In the genomic region with DNA sequence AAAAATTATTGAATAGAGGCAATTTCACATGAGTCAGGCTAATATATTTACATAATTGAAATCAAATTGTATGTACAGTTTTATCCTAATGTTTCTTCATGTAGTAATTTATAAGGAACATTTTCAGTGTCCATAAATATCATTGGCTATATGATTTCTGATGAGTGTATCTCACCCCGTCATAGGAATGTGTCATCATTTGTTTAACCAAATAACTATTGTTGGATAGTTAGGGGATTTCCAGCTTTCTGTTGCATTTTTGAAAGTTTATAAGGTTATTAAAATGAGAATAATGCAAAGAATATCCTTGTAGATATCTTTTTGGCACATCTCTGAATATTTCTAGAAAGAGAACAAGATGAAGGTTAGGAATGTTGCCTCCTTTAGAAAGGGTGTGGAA, we compare ENCODE assay signal across 26 cellular contexts. TPM values are rescaled to one million over a fixed set of nuclear protein-coding genes. Genes with fewer than 3 reads are reported as not detected.
DNase-seq lines count a peak whose midpoint lies in the region; ATAC-seq and TF ChIP-seq lines count a peak whose summit lies in the region.
"Had no signal": no experiment of that assay in that cellular context is flagged by ENCODE, and none has a peak within 500 bp of the region (broad histone marks: within the 10 kb centered on the region; RNA-seq: fewer than 3 reads in every experiment).

No MANE protein-coding gene starts in this region.

- H3K9me3 ChIP-seq in IMR-90 (ENCODE audit: control insufficient read depth, insufficient read depth, low read length): no peaks in the 10 kb centered on the region
- H3K9me3 ChIP-seq: gastrocnemius medialis, thoracic aorta, uterus had no signal

- H3K4me2 ChIP-seq in IMR-90 (ENCODE audit: low read depth, low read length): no peak overlapping the region
- H3K4me2 ChIP-seq: GM23338, hepatocyte had no signal

- CTCF ChIA-PET in IMR-90 (lab: Yijun Ruan, JAX): interaction anchor here (1.2 kb wide), 1 partner anchor 45 kb away, joined by 3 read pairs; a partner anchor contains a TSS
- CTCF ChIA-PET in activated naive CD4-positive, alpha-beta T cell treated with anti-CD3 and anti-CD28 coated beads for 36 hours (lab: Charles Lee): interaction anchor here (2.2 kb wide), 1 partner anchor 475 kb away, joined by 6 read pairs; no protein-coding TSS in a partner anchor
- CTCF ChIA-PET in MCF 10A (lab: Yijun Ruan, JAX): no interaction called here

- no CpG with 5 or more reads among the region's 1 CpG for WGBS in IMR-90 (ENCODE audit: extremely low coverage in 2 of 2, insufficient read length in 1 of 2), 2 experiments

- no peak for TF ChIP-seq RAD21 in IMR-90 (IDR thresholded peaks at IDR 0.05; ENCODE audit: low read length)

- no peak overlapping the region for H3K23ac ChIP-seq in IMR-90 (ENCODE audit: low read depth, low read length)

- H2BK20ac ChIP-seq in IMR-90 (ENCODE audit: low read depth, low read length): no peak overlapping the region

- H4K20me1 ChIP-seq in IMR-90 (ENCODE audit: insufficient read depth, low read length): no peaks in the 10 kb centered on the region

- intact Hi-C loops in IMR-90 (cut with micrococcal nuclease): no loop called here
- intact Hi-C loops in activated naive CD4-positive, alpha-beta T cell treated with anti-CD3 and anti-CD28 coated beads for 36 hours (cut with micrococcal nuclease): no loop called here
- intact Hi-C loops in MCF 10A (cut with micrococcal nuclease): no loop called here

- no peak overlapping the region for H2AK9ac ChIP-seq in IMR-90 (replicated peaks; ENCODE audit: low read depth, low read length, poor library complexity)

- no peaks in the 10 kb centered on the region for H3K27me3 Mint-ChIP-seq in central memory CD8-positive, alpha-beta T cell
- H3K27me3 Mint-ChIP-seq in activated naive CD4-positive, alpha-beta T cell treated with anti-CD3 and anti-CD28 coated beads for 36 hours (ENCODE audit: low read depth): no peaks in the 10 kb centered on the region
- no peaks in the 10 kb centered on the region for H3K27me3 Mint-ChIP-seq in MCF 10A (ENCODE audit: insufficient read depth, unreplicated experiment)
- H3K27me3 Mint-ChIP-seq: IgD-negative memory B cell had no signal

- H3K9me1 ChIP-seq in IMR-90 (ENCODE audit: insufficient read depth, low read length): no peaks in the 10 kb centered on the region

- no peak overlapping the region for H3K4me3 ChIP-seq in IMR-90 (ENCODE audit: insufficient read depth, low read depth, low read length)
- H3K4me3 ChIP-seq: gastrocnemius medialis, GM23338, hepatocyte, SK-N-MC, thoracic aorta, uterus had no signal

- no peak overlapping the region for H2BK120ac ChIP-seq in IMR-90 (ENCODE audit: low read depth, low read length)

- H3K36me3 ChIP-seq in IMR-90 (ENCODE audit: control insufficient read depth, insufficient read depth, low read length): no peaks in the 10 kb centered on the region
- H3K36me3 ChIP-seq: gastrocnemius medialis, thoracic aorta, uterus had no signal

- H3K4me3 Mint-ChIP-seq in central memory CD8-positive, alpha-beta T cell: no peak overlapping the region
- H3K4me3 Mint-ChIP-seq in activated naive CD4-positive, alpha-beta T cell treated with anti-CD3 and anti-CD28 coated beads for 36 hours: no peak overlapping the region
- H3K4me3 Mint-ChIP-seq in MCF 10A (ENCODE audit: unreplicated experiment): no peak overlapping the region
- H3K4me3 Mint-ChIP-seq: brain, GM23338 had no signal

- POLR2A ChIA-PET in IMR-90 (lab: Charles Lee; ENCODE audit: unreplicated experiment): no interaction called here
- POLR2A ChIA-PET in MCF 10A (lab: Yijun Ruan, JAX): no interaction called here

- TF ChIP-seq CTCF in IMR-90 (conservative IDR thresholded peaks at IDR 0.05; ENCODE audit: low read depth, low read length): no peak
- no peak for TF ChIP-seq CTCF in MCF 10A (IDR thresholded peaks at IDR 0.05; ENCODE audit: unreplicated experiment)

- dilution Hi-C loops in IMR-90 (cut with HindIII; ENCODE audit: low sequenced_read_pairs, unreplicated experiment): no loop called here

- no peak overlapping the region for H4K5ac ChIP-seq in IMR-90 (ENCODE audit: low read depth, low read length)

- H2AFZ ChIP-seq in IMR-90 (replicated peaks; ENCODE audit: low read length, poor library complexity): no peak overlapping the region
- H2AFZ ChIP-seq: GM23338, hepatocyte had no signal

- no peak for TF ChIP-seq POLR2A in IMR-90 (IDR thresholded peaks at IDR 0.05; ENCODE audit: low read depth, low read length)

- peaks cover 39% of the 10 kb centered on the region for H3K36me3 Mint-ChIP-seq in central memory CD8-positive, alpha-beta T cell (ENCODE audit: insufficient read depth)
- peaks cover 40% of the 10 kb centered on the region for H3K36me3 Mint-ChIP-seq in activated naive CD4-positive, alpha-beta T cell treated with anti-CD3 and anti-CD28 coated beads for 36 hours (ENCODE audit: low read depth)
- no peaks in the 10 kb centered on the region for H3K36me3 Mint-ChIP-seq in MCF 10A (ENCODE audit: insufficient read depth, unreplicated experiment)
- H3K36me3 Mint-ChIP-seq: brain, IgD-negative memory B cell had no signal

- H3K18ac ChIP-seq in IMR-90 (ENCODE audit: low read depth, low read length): no peak overlapping the region

- no peak overlapping the region for H2AK5ac ChIP-seq in IMR-90 (ENCODE audit: low read depth, low read length)

- peaks cover 2% of the 10 kb centered on the region; the same call in 1 of the 2 replicates for H3K4me1 ChIP-seq in IMR-90 (ENCODE audit: control insufficient read depth, insufficient read depth, low read length)
- H3K4me1 ChIP-seq: uterus had no signal

- H3K79me1 ChIP-seq in IMR-90 (ENCODE audit: low read depth in 1 of 2, low read length in 2 of 2): no peaks in the 10 kb centered on the region

- no peak for ATAC-seq in IMR-90 (ENCODE audit: low read depth)
- ATAC-seq in central memory CD8-positive, alpha-beta T cell (replicated peaks; ENCODE audit: extremely low read depth, poor library complexity, severe bottlenecking): no peak
- ATAC-seq: gastrocnemius medialis, GM23338 had no signal

- in situ Hi-C loops in IMR-90 (cut with MboI; ENCODE audit: low sequenced_read_pairs): no loop called here

- H3K4ac ChIP-seq in IMR-90 (ENCODE audit: low read depth, low read length): no peak overlapping the region

- no TSS peak for BruUV-seq in IMR-90 (replicated peaks; lab: Mats Ljungman, UMichigan)
- BruUV-seq in MCF 10A (replicated peaks; lab: Mats Ljungman, UMichigan): no TSS peak

- H2BK15ac ChIP-seq in IMR-90 (ENCODE audit: low read depth, low read length): no peak overlapping the region

- no peak overlapping the region for H3K56ac ChIP-seq in IMR-90 (ENCODE audit: extremely low read depth, insufficient read depth, low read length)

- H3K9me3 Mint-ChIP-seq in central memory CD8-positive, alpha-beta T cell: no peaks in the 10 kb centered on the region
- H3K9me3 Mint-ChIP-seq in activated naive CD4-positive, alpha-beta T cell treated with anti-CD3 and anti-CD28 coated beads for 36 hours: no peaks in the 10 kb centered on the region
- H3K9me3 Mint-ChIP-seq in MCF 10A (ENCODE audit: unreplicated experiment): no peaks in the 10 kb centered on the region
- H3K9me3 Mint-ChIP-seq: brain, GM23338, IgD-negative memory B cell had no signal

- no peak overlapping the region for H3K14ac ChIP-seq in IMR-90 (replicated peaks; ENCODE audit: low read depth, low read length)

- no peak overlapping the region for H4K8ac ChIP-seq in IMR-90 (ENCODE audit: low read depth in 2 of 2, low read length in 2 of 2)

- DNase-seq in EH (ENCODE audit: low read depth) (peak; percentile 24), IMR-90 (peak; percentile 67), iris pigment epithelial cell (ENCODE audit: low read depth) (peak; percentile 49), RPMI8226 (no peak), MCF 10A (ENCODE audit: unreplicated experiment) (no peak)
- no peak for DNase-seq in central memory CD8-positive, alpha-beta T cell (ENCODE audit: low spot score in 2 of 2)
- DNase-seq in activated naive CD4-positive, alpha-beta T cell treated with anti-CD3 and anti-CD28 coated beads for 36 hours: no peak
- no peak for DNase-seq in activated CD4-positive, alpha-beta T cell treated with anti-CD3 and anti-CD28 coated beads for 4 hours
- DNase-seq: activated CD4-positive, alpha-beta T cell treated with anti-CD3 and anti-CD28 coated beads for 1 hour; activated naive CD4-positive, alpha-beta T cell; activated T-cell treated with anti-CD3 and anti-CD28 coated beads for 4 hours; erythroblast; gastrocnemius medialis; NCI-H1417 treated with DMSO at 0.1 percent for 48 hours; NCI-H2081; NCI-H2227 treated with DMSO at 0.1 percent for 48 hours; stimulated activated naive CD4-positive, alpha-beta T cell treated with Interleukin-2 at 50 U/mL for 16 hours; T-helper 2 cell; uterus had no signal

- no peak overlapping the region for H4K91ac ChIP-seq in IMR-90 (ENCODE audit: insufficient read depth, low read depth, low read length)

- peaks cover 44% of the 10 kb centered on the region for H3K4me1 Mint-ChIP-seq in central memory CD8-positive, alpha-beta T cell
- H3K4me1 Mint-ChIP-seq in activated naive CD4-positive, alpha-beta T cell treated with anti-CD3 and anti-CD28 coated beads for 36 hours (ENCODE audit: low read depth): peaks cover 63% of the 10 kb centered on the region
- no peaks in the 10 kb centered on the region for H3K4me1 Mint-ChIP-seq in MCF 10A (ENCODE audit: insufficient read depth, unreplicated experiment)
- H3K4me1 Mint-ChIP-seq: brain had no signal

- no peak overlapping the region for H3K9ac ChIP-seq in IMR-90 (ENCODE audit: low read depth, low read length)

- no peak overlapping the region for H2BK5ac ChIP-seq in IMR-90 (ENCODE audit: low read depth, low read length, poor library complexity, severe bottlenecking)

- H3K27me3 ChIP-seq in IMR-90 (ENCODE audit: control insufficient read depth, insufficient read depth, low read length): no peaks in the 10 kb centered on the region
- H3K27me3 ChIP-seq: gastrocnemius medialis, hepatocyte, uterus had no signal

- H3K27ac Mint-ChIP-seq in central memory CD8-positive, alpha-beta T cell (ENCODE audit: low read depth): peak overlapping the region; percentile 94
- H3K27ac Mint-ChIP-seq in activated naive CD4-positive, alpha-beta T cell treated with anti-CD3 and anti-CD28 coated beads for 36 hours: no peak overlapping the region
- no peak overlapping the region for H3K27ac Mint-ChIP-seq in MCF 10A (ENCODE audit: low read depth, unreplicated experiment)
- H3K27ac Mint-ChIP-seq: brain, GM23338 had no signal

- no peak overlapping the region for H3K27ac ChIP-seq in IMR-90 (ENCODE audit: insufficient read depth, low read length)
- H3K27ac ChIP-seq: C4-2B, gastrocnemius medialis, hepatocyte, SK-N-MC, thoracic aorta, uterus had no signal

RNA-seq across cellular contexts. Expression of a gene that starts 39.0 kb away (rescaled TPM):
- 3.6 and 4.3 TPM in 2 replicates for total RNA-seq in IMR-90 (2012; rRNA removed)
- 2.8 and 2.9 TPM in 2 replicates for polyA plus RNA-seq in IMR-90 (2012; rRNA removed)
- polyA plus RNA-seq in IMR-90 (2012; cell fraction: cytosol; rRNA removed): 1.6 and 2.4 TPM in 2 replicates
- polyA plus RNA-seq in IMR-90 (2012; cell fraction: nucleus; rRNA removed; ENCODE audit: low replicate concordance): 3.8 and 6.6 TPM in 2 replicates
- total RNA-seq in activated naive CD4-positive, alpha-beta T cell treated with anti-CD3 and anti-CD28 coated beads for 36 hours: 100 to 1,000 TPM; 115 to 120 TPM
- 0.65 and 0.83 TPM in 2 replicates for total RNA-seq in MCF 10A (2022)
- polyA plus RNA-seq: GM23338 had no signal

RNA-seq across cellular contexts. Expression of a gene that starts 44.3 kb away (rescaled TPM):
- total RNA-seq in IMR-90 (2012; rRNA removed): 187 and 235 TPM in 2 replicates
- 338 and 349 TPM in 2 replicates for polyA plus RNA-seq in IMR-90 (2012; rRNA removed)
- 134 and 310 TPM in 2 replicates for polyA plus RNA-seq in IMR-90 (2012; cell fraction: cytosol; rRNA removed)
- polyA plus RNA-seq in IMR-90 (2012; cell fraction: nucleus; rRNA removed; ENCODE audit: low replicate concordance): 32.9 and 226 TPM in 2 replicates
- total RNA-seq in activated naive CD4-positive, alpha-beta T cell treated with anti-CD3 and anti-CD28 coated beads for 36 hours: 100 to 1,000 TPM in 1 of 2 experiments, 10 to 100 TPM in 1; 99.1 to 107 TPM
- 122 and 156 TPM in 2 replicates for total RNA-seq in MCF 10A (2022)

Comparison
In these comparisons a context has a peak if more than half of its experiments do, and no peak if none do; other contexts are left out.
1. DNase-seq: peak in EH (single experiment), IMR-90 (single experiment) and iris pigment epithelial cell (single experiment); none in central memory CD8-positive, alpha-beta T cell (0 of 2), RPMI8226 (single experiment), activated naive CD4-positive, alpha-beta T cell treated with anti-CD3 and anti-CD28 coated beads for 36 hours (single experiment), MCF 10A (single experiment) and activated CD4-positive, alpha-beta T cell treated with anti-CD3 and anti-CD28 coated beads for 4 hours (0 of 2).
2. RNA of a gene that starts 39.0 kb away (total RNA-seq): 115 to 120 TPM in activated naive CD4-positive, alpha-beta T cell treated with anti-CD3 and anti-CD28 coated beads for 36 hours; 3.6 to 4.3 TPM in IMR-90 and 0.65 to 0.83 TPM in MCF 10A; every median in the first group is over 10 times any median in the second.